ENCODE assay signal across 8 cellular contexts in the genomic region with DNA sequence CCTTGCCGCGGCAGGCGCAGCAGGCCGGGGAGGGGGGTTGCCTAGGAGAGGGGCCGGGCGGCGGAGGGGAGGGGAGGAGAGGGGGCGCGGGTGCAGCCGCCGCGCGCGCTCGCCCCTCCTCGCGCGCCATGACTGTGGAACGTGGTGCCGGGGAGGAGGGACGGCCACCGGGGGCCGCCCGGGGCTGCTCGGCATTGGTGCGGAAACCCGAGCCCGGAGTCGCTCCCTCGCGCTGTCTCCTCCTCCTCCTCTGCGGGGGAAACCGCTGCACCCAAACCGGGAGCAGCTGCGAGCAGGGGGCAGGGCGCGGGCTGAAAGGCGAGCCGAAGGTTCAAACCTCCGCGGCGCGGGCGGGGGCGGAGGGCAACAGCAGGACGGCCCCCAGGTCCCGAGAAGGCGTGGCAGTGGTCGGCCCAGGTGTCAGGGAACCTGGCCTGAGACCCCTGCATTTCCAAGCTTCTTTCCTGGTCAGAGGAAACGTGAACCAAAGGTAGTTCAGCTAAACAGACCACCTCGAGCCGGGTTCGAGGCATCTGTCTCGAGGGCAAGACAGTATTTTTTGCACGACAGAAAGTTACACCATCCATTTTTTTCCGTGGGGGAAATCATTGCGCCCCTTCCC. TPM values are rescaled to one million over a fixed set of nuclear protein-coding genes. Genes with fewer than 3 reads are reported as not detected.
DNase-seq lines count a peak whose midpoint lies in the region; ATAC-seq and TF ChIP-seq lines count a peak whose summit lies in the region.

No MANE protein-coding gene starts in this region.

- H3K27me3 ChIP-seq in duodenal mucosa (ENCODE audit: control insufficient read depth in 1 of 2, insufficient read depth in 2 of 2, low read length in 2 of 2) (no peaks in the 10 kb centered on the region), lower lobe of right lung (ENCODE audit: low read depth) (no peaks in the 10 kb centered on the region)

- H3K4me1 ChIP-seq in duodenal mucosa (ENCODE audit: control insufficient read depth in 1 of 2, insufficient read depth in 2 of 2, low read length in 2 of 2) (peaks cover 31 to 36% of the 10 kb centered on the region in 2 donors), lower lobe of right lung (peaks cover 19% of the 10 kb centered on the region)

- H3K4me3 ChIP-seq in duodenal mucosa (ENCODE audit: low read depth in 1 of 2, low read length in 2 of 2) (peak overlapping the region; percentile 90 to 95), lower lobe of right lung (peak overlapping the region; percentile 64)

- no peaks in the 10 kb centered on the region for H3K9me3 ChIP-seq in duodenal mucosa (ENCODE audit: control insufficient read depth in 1 of 2, low read length in 2 of 2)
- H3K9me3 ChIP-seq in lower lobe of right lung: no peaks in the 10 kb centered on the region

- H3K27ac ChIP-seq in duodenal mucosa (ENCODE audit: low read depth, low read length) (peak overlapping the region; percentile 90), lower lobe of right lung (peak overlapping the region; percentile 83)

- no peak for TF ChIP-seq CTCF in lower lobe of right lung (IDR thresholded peaks at IDR 0.05)

- ATAC-seq in GM18519 (IDR thresholded peaks at IDR 0.05; ENCODE audit: low FRiP score, unreplicated experiment) (peak; percentile 36), HG03432 (IDR thresholded peaks at IDR 0.05; ENCODE audit: unreplicated experiment) (peak; percentile 69), lower lobe of right lung (peak; percentile 90 to 92)

- H3K9ac ChIP-seq in duodenal mucosa (ENCODE audit: low read depth in 1 of 2, low read length in 2 of 2): peak overlapping the region; percentile 71 to 73

- H3K36me3 ChIP-seq in duodenal mucosa (ENCODE audit: control insufficient read depth in 1 of 2, insufficient read depth in 2 of 2, low read length in 2 of 2) (no peaks in the 10 kb centered on the region), lower lobe of right lung (no peaks in the 10 kb centered on the region)

- DNase-seq in 8988T: peak; percentile 78
- DNase-seq in NCI-H524 (lab: John Stamatoyannopoulos, UW): peak; percentile 76 to 85
- DNase-seq in activated CD4-positive, alpha-beta T cell treated with anti-CD3 and anti-CD28 coated beads, Interleukin-2, amount 50 U/mL, for 1 hour: peak; percentile 71
- peak; percentile 81 for DNase-seq in lower lobe of right lung
- DNase-seq in stimulated activated CD4-positive, alpha-beta T cell treated with anti-CD3 and anti-CD28 coated beads, TNF-alpha, amount 100 ng/mL, for 1 hour (ENCODE audit: low read depth in 3 of 3, low spot score in 1 of 3): peak in 2 of 3 donors; percentile 47 to 64

- intact Hi-C loops in lower lobe of right lung (cut with DNase I): no loop called here

RNA-seq across cellular contexts. Expression of a gene that starts 1.4 kb away (rescaled TPM):
- 5.6 TPM for total RNA-seq in lower lobe of right lung

Comparison
In these comparisons a context has a peak if more than half of its experiments do, and no peak if none do; other contexts are left out.
1. Peak in every context shown above with its lines: DNase-seq, ATAC-seq, H3K4me3 ChIP-seq and H3K27ac ChIP-seq.
2. ATAC-seq: peak in every context shown above with its lines; median percentile 91 in lower lobe of right lung; 69 in HG03432; 36 in GM18519.